ENCODE assay signal across 16 cellular contexts in genomic region chr2:69200107-69200520, GRCh38.
DNase-seq lines count a peak whose midpoint lies in the region; ATAC-seq and TF ChIP-seq lines count a peak whose summit lies in the region.
"Had no signal": no experiment of that assay in that cellular context is flagged by ENCODE, and none has a peak within 500 bp of the region (broad histone marks: within the 10 kb centered on the region; RNA-seq: fewer than 3 reads in every experiment).

No MANE protein-coding gene starts in this region.

- POLR2A ChIA-PET in MCF 10A (lab: Yijun Ruan, JAX), result no interaction called here

- no peak overlapping the region for H3K23ac ChIP-seq in mesenchymal stem cell (ENCODE audit: low read length in 2 of 2)

- no TSS peak for BruUV-seq in MCF 10A (replicated peaks; lab: Mats Ljungman, UMichigan)

- no peak overlapping the region for H2BK5ac ChIP-seq in mesenchymal stem cell (ENCODE audit: low read depth, low read length, poor library complexity, severe bottlenecking)

- H3K36me3 Mint-ChIP-seq in MCF 10A (ENCODE audit: insufficient read depth, unreplicated experiment), result no peaks in the 10 kb centered on the region
- H3K36me3 Mint-ChIP-seq: CD8-positive, alpha-beta memory T cell had no signal

- no peak overlapping the region for H3K4me2 ChIP-seq in mesenchymal stem cell (ENCODE audit: low read length, poor library complexity, severe bottlenecking)
- H3K4me2 ChIP-seq: GM23338 had no signal

- peak overlapping the region; percentile 71 for H4K91ac ChIP-seq in mesenchymal stem cell (ENCODE audit: low read length)

- H2AK5ac ChIP-seq in mesenchymal stem cell (ENCODE audit: low read length, severe bottlenecking), result no peak overlapping the region

- peak overlapping the region; percentile 84 for H2BK120ac ChIP-seq in mesenchymal stem cell (ENCODE audit: low read depth, low read length)

- H3K27ac Mint-ChIP-seq in MCF 10A (ENCODE audit: low read depth, unreplicated experiment), result no peak overlapping the region
- H3K27ac Mint-ChIP-seq: activated CD8-positive, alpha-beta T cell treated with anti-CD3 and anti-CD28 coated beads for 36 hours; CD8-positive, alpha-beta memory T cell; GM23338 had no signal

- H3K27me3 Mint-ChIP-seq in MCF 10A (ENCODE audit: insufficient read depth, unreplicated experiment), result no peaks in the 10 kb centered on the region
- H3K27me3 Mint-ChIP-seq: activated CD8-positive, alpha-beta T cell treated with anti-CD3 and anti-CD28 coated beads for 36 hours had no signal

- H3K4me1 Mint-ChIP-seq in MCF 10A (ENCODE audit: insufficient read depth, unreplicated experiment), result no peaks in the 10 kb centered on the region
- H3K4me1 Mint-ChIP-seq: CD8-positive, alpha-beta memory T cell; GM23338 had no signal

- TF ChIP-seq CTCF in coronary artery (IDR thresholded peaks at IDR 0.05) (no peak), thoracic aorta (IDR thresholded peaks at IDR 0.05) (no peak), MCF 10A (IDR thresholded peaks at IDR 0.05; ENCODE audit: unreplicated experiment) (no peak)

- H2BK12ac ChIP-seq in mesenchymal stem cell (ENCODE audit: low read length in 2 of 2), result peak overlapping the region; percentile 73 to 93

- H4K8ac ChIP-seq in mesenchymal stem cell (ENCODE audit: low read length), result no peak overlapping the region

- WGBS in mesenchymal stem cell, result 53% methylated on average over 6 of the region's 6 CpGs

- H3K4me3 ChIP-seq in coronary artery (no peak overlapping the region), mesenchymal stem cell (ENCODE audit: insufficient read depth in 1 of 2, low read depth in 1 of 2, low read length in 2 of 2) (no peak overlapping the region), thoracic aorta (no peak overlapping the region)
- H3K4me3 ChIP-seq: cardiac muscle cell, GM23338, pancreas had no signal

- CTCF ChIA-PET in MCF 10A (lab: Yijun Ruan, JAX), result no interaction called here

- peak overlapping the region; percentile 31 for H3K9ac ChIP-seq in mesenchymal stem cell (ENCODE audit: low read length)

- no peak overlapping the region for H2BK15ac ChIP-seq in mesenchymal stem cell (ENCODE audit: low read depth, poor library complexity, severe bottlenecking)

- DNase-seq in H4 (ENCODE audit: low spot score) (peak; percentile 59), coronary artery (ENCODE audit: low spot score) (no peak), mesenchymal stem cell (peak; percentile 97), thoracic aorta (ENCODE audit: low spot score) (no peak), cerebellar cortex (ENCODE audit: low spot score) (no peak), MCF 10A (ENCODE audit: unreplicated experiment) (no peak), NCI-H1436 (lab: John Stamatoyannopoulos, UW) (no peak), NCI-H146 (lab: John Stamatoyannopoulos, UW) (no peak)
- DNase-seq: activated CD8-positive, alpha-beta T cell treated with anti-CD3 and anti-CD28 coated beads for 36 hours; CD8-positive, alpha-beta memory T cell; GDM1; mammary epithelial cell; NK-92 treated with Interleukin-12 subunit alpha and Interleukin-12 subunit beta, amount 100 ng/mL, for 24 hours; pancreas had no signal

- no peak overlapping the region for H3K4me3 Mint-ChIP-seq in MCF 10A (ENCODE audit: unreplicated experiment)
- H3K4me3 Mint-ChIP-seq: activated CD8-positive, alpha-beta T cell treated with anti-CD3 and anti-CD28 coated beads for 36 hours; CD8-positive, alpha-beta memory T cell; GM23338 had no signal

- H3K27me3 ChIP-seq in mesenchymal stem cell (ENCODE audit: control insufficient read depth in 1 of 2, insufficient read depth in 1 of 2, low read length in 2 of 2) (no peaks in the 10 kb centered on the region), thoracic aorta (replicated peaks; ENCODE audit: insufficient read depth) (no peaks in the 10 kb centered on the region)
- H3K27me3 ChIP-seq: cardiac muscle cell, pancreas had no signal

- H3K14ac ChIP-seq in mesenchymal stem cell (ENCODE audit: low read length in 2 of 2), result no peak overlapping the region

- peaks cover 5% of the 10 kb centered on the region for H3K4me1 ChIP-seq in mesenchymal stem cell (ENCODE audit: control insufficient read depth, insufficient read depth, low read depth, low read length)
- H3K4me1 ChIP-seq in thoracic aorta (ENCODE audit: control insufficient read depth in 1 of 2, low read depth in 2 of 2), result peaks cover 19 to 45% of the 10 kb centered on the region in 2 donors
- H3K4me1 ChIP-seq: pancreas had no signal

- peak overlapping the region; percentile 62 to 86 for H3K18ac ChIP-seq in mesenchymal stem cell (ENCODE audit: low read depth in 1 of 2, low read length in 2 of 2)

- no peaks in the 10 kb centered on the region for H3K9me3 Mint-ChIP-seq in MCF 10A (ENCODE audit: unreplicated experiment)
- H3K9me3 Mint-ChIP-seq: activated CD8-positive, alpha-beta T cell treated with anti-CD3 and anti-CD28 coated beads for 36 hours; CD8-positive, alpha-beta memory T cell; GM23338 had no signal

- ATAC-seq in thoracic aorta (ENCODE audit: insufficient number of reproducible peaks, low FRiP score, low read depth), result no peak
- ATAC-seq: activated CD8-positive, alpha-beta T cell treated with anti-CD3 and anti-CD28 coated beads for 36 hours; GM23338 had no signal

- H3K9me3 ChIP-seq in mesenchymal stem cell (ENCODE audit: control insufficient read depth, low read length) (no peaks in the 10 kb centered on the region), thoracic aorta (no peaks in the 10 kb centered on the region)
- H3K9me3 ChIP-seq: pancreas had no signal

- no peak overlapping the region for H2AFZ ChIP-seq in mesenchymal stem cell (ENCODE audit: low read depth, low read length)
- H2AFZ ChIP-seq: GM23338 had no signal

- peaks cover 19 to 33% of the 10 kb centered on the region in 2 experiments for H3K36me3 ChIP-seq in mesenchymal stem cell (ENCODE audit: control insufficient read depth in 1 of 2, insufficient read depth in 2 of 2, low read depth in 1 of 2, low read length in 2 of 2)
- no peaks in the 10 kb centered on the region for H3K36me3 ChIP-seq in thoracic aorta
- H3K36me3 ChIP-seq: cardiac muscle cell, pancreas had no signal

- H3K27ac ChIP-seq in coronary artery, result peak overlapping the region; percentile 36 to 74
- no peak overlapping the region for H3K27ac ChIP-seq in mesenchymal stem cell (ENCODE audit: low read length, poor library complexity, severe bottlenecking)
- peak overlapping the region; percentile 13 to 32 for H3K27ac ChIP-seq in thoracic aorta
- H3K27ac ChIP-seq: cardiac muscle cell, pancreas had no signal

- no peaks in the 10 kb centered on the region for H3K79me1 ChIP-seq in mesenchymal stem cell (replicated peaks; ENCODE audit: low read length, poor library complexity, severe bottlenecking)

- H3K4ac ChIP-seq in mesenchymal stem cell (ENCODE audit: low read depth in 1 of 2, low read length in 2 of 2), result peak overlapping the region; percentile 60 to 70

- intact Hi-C loops in MCF 10A (cut with micrococcal nuclease), result no loop called here

Comparison
In these comparisons a context has a peak if more than half of its experiments do, and no peak if none do; other contexts are left out.
1. DNase-seq: peak in H4 (single experiment) and mesenchymal stem cell (single experiment); none in coronary artery (single experiment), thoracic aorta (single experiment), cerebellar cortex (single experiment), MCF 10A (single experiment), NCI-H1436 (single experiment) and NCI-H146 (single experiment).